ENCODE assay signal across 9 cellular contexts in the genomic region with DNA sequence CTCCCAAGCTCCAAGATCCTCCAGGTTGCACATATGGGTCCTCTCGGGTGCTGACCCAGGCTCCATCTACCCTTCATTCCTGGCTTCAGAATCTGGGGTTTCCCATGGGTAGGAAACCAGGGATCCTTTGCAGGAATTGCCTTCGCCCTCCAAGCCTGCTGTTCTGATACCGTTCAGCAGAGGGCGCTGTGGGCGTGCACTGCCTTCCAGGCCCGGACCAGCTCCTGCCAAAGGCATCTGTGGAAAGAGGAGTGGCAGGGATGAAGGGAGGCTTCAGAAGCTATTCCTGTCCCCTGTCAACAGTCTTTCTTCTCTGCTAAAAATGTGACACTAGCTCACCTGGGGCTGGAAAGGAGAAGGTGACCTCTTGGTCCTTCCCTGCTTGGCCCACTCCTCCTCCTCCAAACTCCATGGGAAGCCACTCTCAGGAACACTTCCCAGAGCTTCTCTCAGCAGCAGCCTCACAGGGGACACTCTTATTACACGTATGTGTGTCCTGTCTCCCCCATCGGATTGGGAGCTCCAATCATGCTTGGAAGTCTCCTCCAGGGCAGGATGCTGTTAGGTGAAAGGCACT.
A peak's percentile ranks its signal among the peaks of the same experiment; 100 is the strongest.
DNase-seq lines count a peak whose midpoint lies in the region; ATAC-seq and TF ChIP-seq lines count a peak whose summit lies in the region.
"Had no signal": no experiment of that assay in that cellular context is flagged by ENCODE, and none has a peak within 500 bp of the region (broad histone marks: within the 10 kb centered on the region; RNA-seq: fewer than 3 reads in every experiment).

No MANE protein-coding gene starts in this region.

- H3K4me3 ChIP-seq in WI38 (ENCODE audit: low read depth, low read length) (no peak overlapping the region), fibroblast of pulmonary artery (replicated peaks; ENCODE audit: low read depth, low read length) (no peak overlapping the region)
- H3K4me3 ChIP-seq: SK-N-MC had no signal

- in situ Hi-C loops in KBM-7 (cut with MboI; ENCODE audit: low pct_unique_long_range_greater_than_20kb, low sequenced_read_pairs) = no loop called here

- no peak for ATAC-seq in omental fat pad (ENCODE audit: low FRiP score)
- no peak for ATAC-seq in HG03280 (IDR thresholded peaks at IDR 0.05; ENCODE audit: unreplicated experiment)
- ATAC-seq in GM21390 (IDR thresholded peaks at IDR 0.05; ENCODE audit: unreplicated experiment) = no peak
- no peak for ATAC-seq in GM19324 (IDR thresholded peaks at IDR 0.05; ENCODE audit: low FRiP score, unreplicated experiment)

- peak; percentile 92 for TF ChIP-seq CTCF in WI38 (IDR thresholded peaks at IDR 0.05; ENCODE audit: low read depth, low read length)
- TF ChIP-seq CTCF in fibroblast of pulmonary artery (IDR thresholded peaks at IDR 0.05; ENCODE audit: low read length, missing control alignments) = peak; percentile 83
- no peak for TF ChIP-seq CTCF in omental fat pad (IDR thresholded peaks at IDR 0.05)

- DNase-seq in DMS53 treated with DMSO at 0.1 percent for 48 hours (lab: John Stamatoyannopoulos, UW; ENCODE audit: unreplicated experiment) = peak; percentile 28
- peak; percentile 32 for DNase-seq in KBM-7
- DNase-seq in fibroblast of pulmonary artery (ENCODE audit: low read depth) = peak; percentile 54
- DNase-seq in omental fat pad (ENCODE audit: low spot score) = peak; percentile 38

Comparison
In these comparisons a context has a peak if more than half of its experiments do, and no peak if none do; other contexts are left out.
1. CTCF ChIP-seq: peak in WI38 (single experiment) and fibroblast of pulmonary artery (single experiment); none in omental fat pad (0 of 3).
2. Peak in every context shown above with its lines, with median percentiles within 50 percentile points of each other: DNase-seq.